8 cellular contexts compared by ENCODE assay signal in genomic region chr5:139667730-139668063, GRCh38. TPM values are rescaled to one million over a fixed set of nuclear protein-coding genes. Genes with fewer than 3 reads are reported as not detected.
DNase-seq lines count a peak whose midpoint lies in the region; ATAC-seq and TF ChIP-seq lines count a peak whose summit lies in the region.

No MANE protein-coding gene starts in this region.

- H3K27me3 ChIP-seq in left lung (peaks cover 0 to 30% of the 10 kb centered on the region in 2 donors), transverse colon (no peaks in the 10 kb centered on the region)

- H3K4me1 ChIP-seq in left lung (peaks cover 40 to 93% of the 10 kb centered on the region in 2 donors), transverse colon (peaks cover 13 to 43% (median 34%) of the 10 kb centered on the region in 4 donors)

- H3K27ac ChIP-seq in left lung = peak overlapping the region; percentile 80 to 83
- peak overlapping the region; percentile 78 to 90 (median 85) for H3K27ac ChIP-seq in transverse colon

- TF ChIP-seq CTCF in left lung (IDR thresholded peaks at IDR 0.05) = no peak
- peak in 1 of 5 experiments; percentile 16 for TF ChIP-seq CTCF in transverse colon (IDR thresholded peaks at IDR 0.05)

- no peaks in the 10 kb centered on the region for H3K9me3 ChIP-seq in left lung
- H3K9me3 ChIP-seq in transverse colon = no peaks in the 10 kb centered on the region

- H3K36me3 Mint-ChIP-seq in activated naive CD4-positive, alpha-beta T cell treated with anti-CD3 and anti-CD28 coated beads, Interleukin-2, amount 10 ng/mL, durations not matched to agents 7 days and 5 days = no peaks in the 10 kb centered on the region
- no peaks in the 10 kb centered on the region for H3K36me3 Mint-ChIP-seq in activated naive CD8-positive, alpha-beta T cell treated with anti-CD3 and anti-CD28 coated beads, Interleukin-2, amount 10 ng/mL, durations not matched to agents 7 days and 5 days

- POLR2A ChIA-PET in activated naive CD8-positive, alpha-beta T cell treated with anti-CD3 and anti-CD28 coated beads, Interleukin-2, amount 10 ng/mL, durations not matched to agents 7 days and 5 days (lab: Charles Lee) = interaction anchor here (1.0 to 2.0 kb wide), 4 partner anchors 17 to 79 kb away, joined by 3 to 6 read pairs (median 4); partner anchors contain the start of gene CXXC5

- peak overlapping the region; percentile 10 to 40 for H3K4me3 ChIP-seq in left lung
- H3K4me3 ChIP-seq in transverse colon = peak overlapping the region in 3 of 4 donors; percentile 42 to 49 (median 44)

- peaks cover 59% of the 10 kb centered on the region for H3K27me3 Mint-ChIP-seq in activated naive CD4-positive, alpha-beta T cell treated with anti-CD3 and anti-CD28 coated beads, Interleukin-2, amount 10 ng/mL, durations not matched to agents 7 days and 5 days
- H3K27me3 Mint-ChIP-seq in activated naive CD8-positive, alpha-beta T cell treated with anti-CD3 and anti-CD28 coated beads, Interleukin-2, amount 10 ng/mL, durations not matched to agents 7 days and 5 days = no peaks in the 10 kb centered on the region

- peak overlapping the region; percentile 46 for H3K4me3 Mint-ChIP-seq in activated naive CD4-positive, alpha-beta T cell treated with anti-CD3 and anti-CD28 coated beads, Interleukin-2, amount 10 ng/mL, durations not matched to agents 7 days and 5 days
- H3K4me3 Mint-ChIP-seq in activated naive CD8-positive, alpha-beta T cell treated with anti-CD3 and anti-CD28 coated beads, Interleukin-2, amount 10 ng/mL, durations not matched to agents 7 days and 5 days = peak overlapping the region; percentile 61

- DNase-seq in activated naive CD4-positive, alpha-beta T cell treated with anti-CD3 and anti-CD28 coated beads, Interleukin-2, amount 10 ng/mL, durations not matched to agents 7 days and 5 days = no peak
- no peak for DNase-seq in activated naive CD4-positive, alpha-beta T cell treated with anti-CD3 and anti-CD28 coated beads, Interleukin-2, amount 50 U/mL, for 16 hours
- DNase-seq in activated naive CD8-positive, alpha-beta T cell treated with anti-CD3 and anti-CD28 coated beads, Interleukin-2, amount 10 ng/mL, durations not matched to agents 7 days and 5 days = no peak
- DNase-seq in left lung (no peak), transverse colon (no peak), NCI-H526 treated with DMSO at 0.1 percent for 48 hours (lab: John Stamatoyannopoulos, UW) (no peak), GF-D8 (lab: John Stamatoyannopoulos, UW) (no peak), C1 segment of cervical spinal cord (lab: John Stamatoyannopoulos, UW) (no peak)

- no peaks in the 10 kb centered on the region for H3K9me3 Mint-ChIP-seq in activated naive CD4-positive, alpha-beta T cell treated with anti-CD3 and anti-CD28 coated beads, Interleukin-2, amount 10 ng/mL, durations not matched to agents 7 days and 5 days
- no peaks in the 10 kb centered on the region for H3K9me3 Mint-ChIP-seq in activated naive CD8-positive, alpha-beta T cell treated with anti-CD3 and anti-CD28 coated beads, Interleukin-2, amount 10 ng/mL, durations not matched to agents 7 days and 5 days

- peaks cover 40% of the 10 kb centered on the region for H3K4me1 Mint-ChIP-seq in activated naive CD4-positive, alpha-beta T cell treated with anti-CD3 and anti-CD28 coated beads, Interleukin-2, amount 10 ng/mL, durations not matched to agents 7 days and 5 days
- peaks cover 39% of the 10 kb centered on the region for H3K4me1 Mint-ChIP-seq in activated naive CD8-positive, alpha-beta T cell treated with anti-CD3 and anti-CD28 coated beads, Interleukin-2, amount 10 ng/mL, durations not matched to agents 7 days and 5 days

- intact Hi-C loops in left lung (cut with DNase I) (no loop called here), transverse colon (cut with DNase I; ENCODE audit: low total_unique reads) (no loop called here)

- no peak for TF ChIP-seq EP300 in transverse colon (IDR thresholded peaks at IDR 0.05; ENCODE audit: low read depth)

- WGBS in transverse colon (ENCODE audit: low coverage in 1 of 2), 2 donors = 58 to 67% methylated on average over 4 to 5 of the region's 5 CpGs

- CTCF ChIA-PET in activated naive CD4-positive, alpha-beta T cell treated with anti-CD3 and anti-CD28 coated beads, Interleukin-2, amount 10 ng/mL, durations not matched to agents 7 days and 5 days (lab: Charles Lee) = no interaction called here

- no peak for ATAC-seq in activated naive CD8-positive, alpha-beta T cell treated with anti-CD3 and anti-CD28 coated beads, Interleukin-2, amount 10 ng/mL, durations not matched to agents 7 days and 5 days (ENCODE audit: low read depth)
- ATAC-seq in left lung = no peak

- H3K36me3 ChIP-seq in left lung (no peaks in the 10 kb centered on the region), transverse colon (no peaks in the 10 kb centered on the region)

- TF ChIP-seq POLR2A in transverse colon (IDR thresholded peaks at IDR 0.05) = no peak

- in situ Hi-C loops in transverse colon (cut with MboI; ENCODE audit: low pct_ligation_motif_present in 1 of 4, low pct_unique_long_range_greater_than_20kb in 1 of 4, low sequenced_read_pairs in 3 of 4) = no loop called here

- H3K27ac Mint-ChIP-seq in activated naive CD4-positive, alpha-beta T cell treated with anti-CD3 and anti-CD28 coated beads, Interleukin-2, amount 10 ng/mL, durations not matched to agents 7 days and 5 days = no peak overlapping the region
- H3K27ac Mint-ChIP-seq in activated naive CD8-positive, alpha-beta T cell treated with anti-CD3 and anti-CD28 coated beads, Interleukin-2, amount 10 ng/mL, durations not matched to agents 7 days and 5 days = no peak overlapping the region

RNA-seq across cellular contexts. Expression of gene CXXC5, which starts 19.5 kb away (rescaled TPM):
- total RNA-seq in activated naive CD8-positive, alpha-beta T cell treated with anti-CD3 and anti-CD28 coated beads, Interleukin-2, amount 10 ng/mL, durations not matched to agents 7 days and 5 days = 1 to 10 TPM; 3.5 to 4.6 TPM
- 10 to 100 TPM; 24.5 to 29.6 TPM for total RNA-seq in left lung
- total RNA-seq in transverse colon = 10 to 100 TPM; 26.5 to 50.7 (median 36.2) TPM

Comparison
In these comparisons a context has a peak if more than half of its experiments do, and no peak if none do; other contexts are left out.
1. RNA of gene CXXC5, which starts 19.5 kb away (total RNA-seq): 26.5 to 50.7 TPM in transverse colon and 24.5 to 29.6 TPM in left lung; 3.5 to 4.6 TPM in activated naive CD8-positive, alpha-beta T cell treated with anti-CD3 and anti-CD28 coated beads, Interleukin-2, amount 10 ng/mL, durations not matched to agents 7 days and 5 days; every median in the first group is over 4 times any median in the second.